24 cellular contexts compared by ENCODE assay signal in the genomic region with DNA sequence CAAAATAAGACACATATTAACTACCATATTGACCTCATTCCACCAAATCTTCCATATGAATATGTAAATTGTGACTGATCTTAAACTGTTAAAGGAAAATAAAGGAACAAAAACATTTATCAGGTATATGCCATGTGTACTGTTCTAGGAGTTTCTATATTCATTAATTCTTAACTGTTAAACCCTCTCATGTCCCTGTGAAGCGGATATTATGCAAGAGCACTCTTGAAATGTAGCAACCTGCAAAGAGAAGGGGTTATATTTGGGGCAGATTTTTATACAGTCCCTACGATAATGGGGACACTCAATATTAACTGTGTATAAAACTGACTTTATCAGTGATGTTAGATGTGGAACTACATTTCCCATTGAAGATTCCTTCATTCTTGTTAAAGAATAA.
"Had no signal": no experiment of that assay in that cellular context is flagged by ENCODE, and none has a peak within 500 bp of the region (broad histone marks: within the 10 kb centered on the region; RNA-seq: fewer than 3 reads in every experiment).

No MANE protein-coding gene starts in this region.

- H3K36me3 Mint-ChIP-seq: immature natural killer cell; memory B cell; natural killer cell; stimulated activated effector memory CD8-positive, alpha-beta T cell treated with anti-CD3 and anti-CD28 coated beads, Interleukin-12 subunit alpha, Interleukin-12 subunit beta, amount 100 ng/mL, for 72 hours had no signal

- H3K4me1 Mint-ChIP-seq: immature natural killer cell; memory B cell; natural killer cell; stimulated activated effector memory CD8-positive, alpha-beta T cell treated with anti-CD3 and anti-CD28 coated beads, Interleukin-12 subunit alpha, Interleukin-12 subunit beta, amount 100 ng/mL, for 72 hours had no signal

- H3K9me3 ChIP-seq: esophagus squamous epithelium, ovary, psoas muscle, sigmoid colon, thyroid gland had no signal

- H3K4me3 Mint-ChIP-seq: effector memory CD8-positive, alpha-beta T cell; immature natural killer cell; memory B cell; natural killer cell; stimulated activated effector memory CD8-positive, alpha-beta T cell treated with anti-CD3 and anti-CD28 coated beads, Interleukin-12 subunit alpha, Interleukin-12 subunit beta, amount 100 ng/mL, for 72 hours had no signal

- H3K27me3 ChIP-seq: esophagus squamous epithelium, ovary, sigmoid colon, stomach, thyroid gland had no signal

- H3K4me1 ChIP-seq: esophagus squamous epithelium, psoas muscle, sigmoid colon, stomach had no signal

- ATAC-seq: effector memory CD8-positive, alpha-beta T cell; natural killer cell; psoas muscle; right cardiac atrium; stimulated activated effector memory CD8-positive, alpha-beta T cell treated with anti-CD3 and anti-CD28 coated beads, Interleukin-12 subunit alpha, Interleukin-12 subunit beta, amount 100 ng/mL, for 72 hours had no signal

- H3K27ac Mint-ChIP-seq: effector memory CD8-positive, alpha-beta T cell; immature natural killer cell; memory B cell; natural killer cell; stimulated activated effector memory CD8-positive, alpha-beta T cell treated with anti-CD3 and anti-CD28 coated beads, Interleukin-12 subunit alpha, Interleukin-12 subunit beta, amount 100 ng/mL, for 72 hours had no signal

- H3K9me3 Mint-ChIP-seq: effector memory CD8-positive, alpha-beta T cell; stimulated activated effector memory CD8-positive, alpha-beta T cell treated with anti-CD3 and anti-CD28 coated beads, Interleukin-12 subunit alpha, Interleukin-12 subunit beta, amount 100 ng/mL, for 72 hours had no signal

- H3K36me3 ChIP-seq: esophagus squamous epithelium, ovary, sigmoid colon, stomach, thyroid gland had no signal

- H3K27ac ChIP-seq: esophagus squamous epithelium, ovary, psoas muscle, sigmoid colon, stomach, thyroid gland had no signal

- H3K4me3 ChIP-seq: esophagus squamous epithelium, lung, ovary, psoas muscle, sigmoid colon, stomach, thyroid gland had no signal

- DNase-seq: cortex of kidney; effector memory CD8-positive, alpha-beta T cell; erythroblast; esophagus squamous epithelium; foreskin melanocyte; hypothalamus; immature natural killer cell; islet precursor cell; natural killer cell; occipital lobe; ovary; posterior cingulate gyrus; psoas muscle; right cardiac atrium; sigmoid colon; stimulated activated CD4-positive, alpha-beta T cell treated with anti-CD3 and anti-CD28 coated beads, Interleukin-2, amount 100 ng/mL, for 24 hours; stimulated activated CD4-positive, alpha-beta T cell treated with anti-CD3 and anti-CD28 coated beads, Interleukin-4, amount 100 ng/mL, for 24 hours; stimulated activated naive CD4-positive, alpha-beta T cell treated with Interleukin-2 at 50 U/mL for 16 hours; stomach; trophoblast cell had no signal

- H3K27me3 Mint-ChIP-seq: effector memory CD8-positive, alpha-beta T cell; memory B cell had no signal
